ENCODE assay signal across 9 cellular contexts in the genomic region with DNA sequence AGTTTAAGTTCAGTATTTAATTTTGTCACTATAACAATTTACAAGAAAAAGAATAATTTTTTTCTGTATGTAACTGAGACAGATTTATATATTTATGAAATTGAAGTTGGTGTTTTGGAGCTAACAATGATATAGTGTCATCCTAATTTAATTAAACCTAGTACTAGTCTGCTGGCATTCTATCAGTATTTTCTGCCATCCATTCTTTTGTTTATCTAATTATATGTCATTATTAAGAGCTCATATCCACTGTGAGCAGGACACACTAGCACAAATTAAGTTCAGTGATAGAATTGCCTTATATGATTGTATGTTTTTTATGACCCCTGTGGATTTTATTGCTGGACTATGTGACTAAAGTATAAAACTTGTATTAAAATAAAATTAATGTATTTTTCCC.
"Had no signal": no experiment of that assay in that cellular context is flagged by ENCODE, and none has a peak within 500 bp of the region (broad histone marks: within the 10 kb centered on the region; RNA-seq: fewer than 3 reads in every experiment).

No MANE protein-coding gene starts in this region.

- H3K27ac ChIP-seq: GM23248 had no signal

- H3K4me3 ChIP-seq: GM23248, GM23338, HAP-1 had no signal

- H2AFZ ChIP-seq: GM23248, GM23338 had no signal

- H3K36me3 ChIP-seq: HAP-1 had no signal

- H3K9ac ChIP-seq: GM23248 had no signal

- H3K4me1 ChIP-seq: HAP-1 had no signal

- H3K9me3 ChIP-seq: HAP-1 had no signal

- DNase-seq: GM23248, GOT3, H7, H9, HCEC 1CT, HFFc6 had no signal

- ATAC-seq: GM23338, HCT116 had no signal

- H3K4me2 ChIP-seq: GM23338 had no signal
